In the genomic region with DNA sequence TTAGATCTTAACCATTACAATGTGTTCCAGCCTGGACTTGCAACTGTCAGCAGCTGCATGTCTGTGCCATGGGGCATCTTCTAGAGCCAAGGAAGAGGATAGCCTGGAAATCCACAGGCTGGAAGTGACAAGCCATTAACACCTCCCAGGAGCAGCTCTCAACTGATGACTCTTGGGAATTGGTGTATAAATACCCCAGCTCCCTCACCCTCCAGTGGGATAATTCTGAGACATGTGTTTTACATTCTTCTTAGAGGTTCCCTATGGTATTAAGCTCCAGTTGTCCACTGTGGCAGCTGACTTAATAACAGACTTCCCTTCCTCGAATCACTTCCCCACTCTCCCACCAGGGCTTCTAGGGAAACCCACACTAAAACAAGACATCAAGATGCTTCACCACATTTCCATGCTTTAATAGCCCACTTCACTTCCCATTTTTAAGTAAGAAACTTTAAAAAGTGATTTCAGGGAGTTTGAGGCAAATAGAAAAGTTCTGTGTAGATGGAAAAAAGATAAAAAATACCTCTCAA, we compare ENCODE assay signal across 19 cellular contexts.
DNase-seq lines count a peak whose midpoint lies in the region; ATAC-seq and TF ChIP-seq lines count a peak whose summit lies in the region.
"Had no signal": no experiment of that assay in that cellular context is flagged by ENCODE, and none has a peak within 500 bp of the region (broad histone marks: within the 10 kb centered on the region; RNA-seq: fewer than 3 reads in every experiment).

No MANE protein-coding gene starts in this region.

- peak overlapping the region; percentile 39 for H3K27ac Mint-ChIP-seq in dendritic cell treated with granulocyte-macrophage colony-stimulating factor and Interleukin-4, amounts not matched to agents 40 ng/mL and 50 ng/mL, for 4 days
- peak overlapping the region; percentile 50 for H3K27ac Mint-ChIP-seq in stimulated activated memory B cell treated with anti-CD40 and anti-IgM and Interleukin-4, amounts not matched to agents 10 μg/mL and 1 μg/mL and 100 μg/mL, for 72 hours

- ATAC-seq in stimulated activated memory B cell treated with anti-CD40 and anti-IgM and Interleukin-4, amounts not matched to agents 10 μg/mL and 1 μg/mL and 100 μg/mL, for 72 hours, result no peak
- ATAC-seq in HG02840 (IDR thresholded peaks at IDR 0.05; ENCODE audit: low FRiP score, unreplicated experiment), result no peak
- ATAC-seq: PC-3 had no signal

- H3F3A ChIP-seq in DOHH2 (ENCODE audit: control insufficient read depth, insufficient read depth), result no peaks in the 10 kb centered on the region

- no peaks in the 10 kb centered on the region for H3K27me3 ChIP-seq in DOHH2 (ENCODE audit: control insufficient read depth, low read length)
- H3K27me3 ChIP-seq: MG63 had no signal

- no peak for TF ChIP-seq CTCF in DOHH2 (IDR thresholded peaks at IDR 0.05; ENCODE audit: low read depth, low read length, poor library complexity, severe bottlenecking)

- no peaks in the 10 kb centered on the region for H3K9me3 Mint-ChIP-seq in dendritic cell treated with granulocyte-macrophage colony-stimulating factor and Interleukin-4, amounts not matched to agents 40 ng/mL and 50 ng/mL, for 4 days
- H3K9me3 Mint-ChIP-seq in stimulated activated memory B cell treated with anti-CD40 and anti-IgM and Interleukin-4, amounts not matched to agents 10 μg/mL and 1 μg/mL and 100 μg/mL, for 72 hours, result peaks cover 2% of the 10 kb centered on the region

- H3K9me3 ChIP-seq in DOHH2 (ENCODE audit: control insufficient read depth, insufficient read depth, low read length), result peaks cover 4% of the 10 kb centered on the region; the same call in 1 of the 2 replicates
- H3K9me3 ChIP-seq: MG63 had no signal

- no peaks in the 10 kb centered on the region for H3K9me2 ChIP-seq in DOHH2 (replicated peaks; ENCODE audit: control insufficient read depth, low read length)

- no peak overlapping the region for H3K4me3 ChIP-seq in DOHH2 (ENCODE audit: low read length)
- H3K4me3 ChIP-seq: MG63 had no signal

- peaks cover 35% of the 10 kb centered on the region for H3K4me1 ChIP-seq in DOHH2 (ENCODE audit: control insufficient read depth, low read length)

- H3K4me2 ChIP-seq in DOHH2 (ENCODE audit: low read length), result peak overlapping the region; percentile 3
- H3K4me2 ChIP-seq: KMS-11 had no signal

- H3K4me3 Mint-ChIP-seq in dendritic cell treated with granulocyte-macrophage colony-stimulating factor and Interleukin-4, amounts not matched to agents 40 ng/mL and 50 ng/mL, for 4 days, result no peak overlapping the region
- no peak overlapping the region for H3K4me3 Mint-ChIP-seq in stimulated activated memory B cell treated with anti-CD40 and anti-IgM and Interleukin-4, amounts not matched to agents 10 μg/mL and 1 μg/mL and 100 μg/mL, for 72 hours

- H3K36me3 ChIP-seq in DOHH2 (ENCODE audit: control insufficient read depth, low read length), result no peaks in the 10 kb centered on the region
- H3K36me3 ChIP-seq: MG63 had no signal

- peaks cover 53% of the 10 kb centered on the region for H3K27me3 Mint-ChIP-seq in dendritic cell treated with granulocyte-macrophage colony-stimulating factor and Interleukin-4, amounts not matched to agents 40 ng/mL and 50 ng/mL, for 4 days
- no peaks in the 10 kb centered on the region for H3K27me3 Mint-ChIP-seq in stimulated activated memory B cell treated with anti-CD40 and anti-IgM and Interleukin-4, amounts not matched to agents 10 μg/mL and 1 μg/mL and 100 μg/mL, for 72 hours
- H3K27me3 Mint-ChIP-seq: CD4-positive, alpha-beta memory T cell had no signal

- no peaks in the 10 kb centered on the region for H3K36me3 Mint-ChIP-seq in dendritic cell treated with granulocyte-macrophage colony-stimulating factor and Interleukin-4, amounts not matched to agents 40 ng/mL and 50 ng/mL, for 4 days (ENCODE audit: low read depth)
- H3K36me3 Mint-ChIP-seq in stimulated activated memory B cell treated with anti-CD40 and anti-IgM and Interleukin-4, amounts not matched to agents 10 μg/mL and 1 μg/mL and 100 μg/mL, for 72 hours, result no peaks in the 10 kb centered on the region
- H3K36me3 Mint-ChIP-seq: CD4-positive, alpha-beta memory T cell had no signal

- H3K4me1 Mint-ChIP-seq in dendritic cell treated with granulocyte-macrophage colony-stimulating factor and Interleukin-4, amounts not matched to agents 40 ng/mL and 50 ng/mL, for 4 days (ENCODE audit: low read depth), result peaks cover 19% of the 10 kb centered on the region
- H3K4me1 Mint-ChIP-seq in stimulated activated memory B cell treated with anti-CD40 and anti-IgM and Interleukin-4, amounts not matched to agents 10 μg/mL and 1 μg/mL and 100 μg/mL, for 72 hours, result peaks cover 36% of the 10 kb centered on the region

- H3K27ac ChIP-seq in DOHH2 (ENCODE audit: low read depth, low read length), result no peak overlapping the region
- H3K27ac ChIP-seq: KMS-11 had no signal

- intact Hi-C loops in dendritic cell treated with granulocyte-macrophage colony-stimulating factor and Interleukin-4, amounts not matched to agents 40 ng/mL and 50 ng/mL, for 4 days (cut with micrococcal nuclease), result no loop called here

- H4K20me1 ChIP-seq in DOHH2 (ENCODE audit: control insufficient read depth, insufficient read depth, low read depth, low read length), result no peaks in the 10 kb centered on the region

- H3K79me2 ChIP-seq in DOHH2 (ENCODE audit: control insufficient read depth, low read length), result no peaks in the 10 kb centered on the region

- DNase-seq in MV-4-11 (lab: John Stamatoyannopoulos, UW) (peak; percentile 77), NCI-H1436 (lab: John Stamatoyannopoulos, UW) (no peak), globus pallidus (ENCODE audit: low spot score) (no peak)
- no peak for DNase-seq in activated CD4-positive, alpha-beta T cell treated with anti-CD3 and anti-CD28 coated beads for 4 hours
- DNase-seq: ACHN; AML-193; Calu3; CD4-positive, alpha-beta memory T cell; DMS53; HCEC 1CT; MG63; NCI-H187 treated with DMSO at 0.1 percent for 48 hours; NCI-H526 treated with DMSO at 0.1 percent for 48 hours; PC-3 had no signal
